10 cellular contexts compared by ENCODE assay signal in genomic region chr13:72112216-72112615, GRCh38.
"Had no signal": no experiment of that assay in that cellular context is flagged by ENCODE, and none has a peak within 500 bp of the region (broad histone marks: within the 10 kb centered on the region; RNA-seq: fewer than 3 reads in every experiment).

No MANE protein-coding gene starts in this region.

- ATAC-seq: HCT116, HepG2 had no signal

- H3K4me3 Mint-ChIP-seq: HFFc6, IgD-negative memory B cell had no signal

- H3K36me3 ChIP-seq: HAP-1 had no signal

- DNase-seq: GM23248, GOT3, H7, HFFc6, KBM-7 had no signal

- H3K27me3 Mint-ChIP-seq: IgD-negative memory B cell had no signal

- H3K4me1 ChIP-seq: HAP-1 had no signal

- H3K9me3 ChIP-seq: HAP-1 had no signal

- H3K4me3 ChIP-seq: GM23248, HAP-1 had no signal

- H3K27ac ChIP-seq: GM23248, HL-60 had no signal

- H3K9ac ChIP-seq: GM23248 had no signal

- H3K4me1 Mint-ChIP-seq: IgD-negative memory B cell had no signal

- H2AFZ ChIP-seq: GM23248 had no signal

- H3K36me3 Mint-ChIP-seq: IgD-negative memory B cell had no signal

- H3K27ac Mint-ChIP-seq: HFFc6, IgD-negative memory B cell had no signal
